8 cellular contexts compared by ENCODE assay signal in genomic region chr14:65101631-65102440, GRCh38. TPM values are rescaled to one million over a fixed set of nuclear protein-coding genes. Genes with fewer than 3 reads are reported as not detected.
A peak's percentile ranks its signal among the peaks of the same experiment; 100 is the strongest.
DNase-seq lines count a peak whose midpoint lies in the region; ATAC-seq, FAIRE-seq and TF ChIP-seq lines count a peak whose summit lies in the region.

No MANE protein-coding gene starts in this region.

- 0% methylated on average over 37 of the region's 66 CpGs for WGBS in suprapubic skin

- peaks cover 53% of the 10 kb centered on the region for H3K4me1 ChIP-seq in suprapubic skin

- peaks cover 17% of the 10 kb centered on the region for H3K27me3 Mint-ChIP-seq in nephron (ENCODE audit: low read depth)

- H3K36me3 ChIP-seq in suprapubic skin, result no peaks in the 10 kb centered on the region

- H3K4me3 ChIP-seq in suprapubic skin, result peak overlapping the region; percentile 94

- TF ChIP-seq EP300 in suprapubic skin (IDR thresholded peaks at IDR 0.05), result no peak

- H3K36me3 Mint-ChIP-seq in nephron (ENCODE audit: low read depth), result peaks cover 8% of the 10 kb centered on the region

- peak overlapping the region; percentile 68 for H3K27ac ChIP-seq in epithelial cell of prostate
- peak overlapping the region; percentile 94 for H3K27ac ChIP-seq in suprapubic skin

- H3K27me3 ChIP-seq in suprapubic skin, result no peaks in the 10 kb centered on the region

- peaks cover 17% of the 10 kb centered on the region for H3K4me1 Mint-ChIP-seq in nephron

- no peaks in the 10 kb centered on the region for H3K9me3 Mint-ChIP-seq in nephron

- peak overlapping the region; percentile 85 to 94 (median 91) for H3K4me3 Mint-ChIP-seq in nephron

- no peaks in the 10 kb centered on the region for H3K9me3 ChIP-seq in suprapubic skin

- peak; percentile 36 for FAIRE-seq in HTR-8/SVneo (lab: Jason Lieb, UNC)

- H3K27ac Mint-ChIP-seq in nephron, result peak overlapping the region; percentile 65 to 92 (median 86)

- TF ChIP-seq CTCF in nephron (IDR thresholded peaks at IDR 0.05; ENCODE audit: unreplicated experiment in 3 of 3) (no peak), suprapubic skin (IDR thresholded peaks at IDR 0.05) (no peak)

- TF ChIP-seq POLR2A in suprapubic skin (IDR thresholded peaks at IDR 0.05), result no peak

- peak; percentile 62 for DNase-seq in HTR-8/SVneo (ENCODE audit: insufficient read length, low spot score)
- peak; percentile 49 for DNase-seq in activated CD8-positive, alpha-beta memory T cell treated with anti-CD3 and anti-CD28 coated beads, Interleukin-2, amount 50 U/mL, for 4 hours
- DNase-seq in epithelial cell of prostate (ENCODE audit: low read depth, low spot score), result no peak
- DNase-seq in suprapubic skin (ENCODE audit: low spot score in 2 of 2), result no peak
- DNase-seq in COR-L47 (lab: John Stamatoyannopoulos, UW), result no peak

- ATAC-seq in GM18858 (IDR thresholded peaks at IDR 0.05; ENCODE audit: unreplicated experiment) (peak; percentile 4), GM18868 (IDR thresholded peaks at IDR 0.05; ENCODE audit: unreplicated experiment) (no peak)

RNA-seq across cellular contexts. Expression of gene MAX, which starts 0.5 kb away (rescaled TPM):
- total RNA-seq in suprapubic skin, result 100 to 1,000 TPM in 1 of 4 donors, 10 to 100 TPM in 3; 79.0 to 112 (median 90.4) TPM

Comparison
In these comparisons a context has a peak if more than half of its experiments do, and no peak if none do; other contexts are left out.
1. DNase-seq: peak in HTR-8/SVneo (single experiment) and activated CD8-positive, alpha-beta memory T cell treated with anti-CD3 and anti-CD28 coated beads, Interleukin-2, amount 50 U/mL, for 4 hours (single experiment); none in epithelial cell of prostate (single experiment), suprapubic skin (0 of 2) and COR-L47 (single experiment).